In the genomic region with DNA sequence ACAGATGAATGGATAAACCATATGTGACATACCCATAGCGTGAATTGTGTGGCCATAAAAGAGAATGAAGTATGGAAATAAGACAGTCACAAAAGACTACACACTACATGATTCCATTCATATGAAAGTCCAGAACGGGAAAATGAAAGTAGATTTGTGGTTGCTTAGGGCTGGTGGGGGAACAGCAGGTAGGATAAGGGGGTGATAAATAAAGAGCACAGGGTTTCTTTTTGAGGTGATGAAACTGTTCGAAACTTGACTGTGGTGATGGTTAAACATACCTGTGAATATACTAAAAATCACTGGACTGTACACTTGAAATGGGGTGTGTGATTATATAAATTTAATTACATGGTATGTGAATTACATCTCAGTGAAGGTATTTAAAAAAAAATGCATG, we compare ENCODE assay signal across 18 cellular contexts. TPM values are rescaled to one million over a fixed set of nuclear protein-coding genes. Genes with fewer than 3 reads are reported as not detected.
DNase-seq lines count a peak whose midpoint lies in the region; ATAC-seq lines count a peak whose summit lies in the region.
"Had no signal": no experiment of that assay in that cellular context is flagged by ENCODE, and none has a peak within 500 bp of the region (broad histone marks: within the 10 kb centered on the region; RNA-seq: fewer than 3 reads in every experiment).

No MANE protein-coding gene starts in this region.

- peaks cover 66% of the 10 kb centered on the region for H3K4me1 Mint-ChIP-seq in activated naive CD4-positive, alpha-beta T cell treated with anti-CD3 and anti-CD28 coated beads, Interleukin-2, amount 10 ng/mL, durations not matched to agents 7 days and 5 days
- peaks cover 84% of the 10 kb centered on the region for H3K4me1 Mint-ChIP-seq in activated naive CD8-positive, alpha-beta T cell (ENCODE audit: low read depth)
- H3K4me1 Mint-ChIP-seq in stimulated activated naive B cell treated with anti-CD40 and anti-IgM and Interleukin-4, amounts not matched to agents 10 μg/mL and 1 μg/mL and 100 μg/mL, for 72 hours: peaks cover 31 to 75% of the 10 kb centered on the region in 2 donors

- peak overlapping the region; percentile 68 for H3K27ac Mint-ChIP-seq in activated naive CD4-positive, alpha-beta T cell treated with anti-CD3 and anti-CD28 coated beads, Interleukin-2, amount 10 ng/mL, durations not matched to agents 7 days and 5 days
- H3K27ac Mint-ChIP-seq in activated naive CD8-positive, alpha-beta T cell: peak overlapping the region; percentile 74
- peak overlapping the region; percentile 1 for H3K27ac Mint-ChIP-seq in stimulated activated naive B cell treated with anti-CD40 and anti-IgM and Interleukin-4, amounts not matched to agents 10 μg/mL and 1 μg/mL and 100 μg/mL, for 72 hours

- H3K36me3 Mint-ChIP-seq in activated naive CD4-positive, alpha-beta T cell treated with anti-CD3 and anti-CD28 coated beads, Interleukin-2, amount 10 ng/mL, durations not matched to agents 7 days and 5 days: peaks cover 89% of the 10 kb centered on the region
- H3K36me3 Mint-ChIP-seq in activated naive CD8-positive, alpha-beta T cell: peaks cover 35% of the 10 kb centered on the region
- H3K36me3 Mint-ChIP-seq in stimulated activated naive B cell treated with anti-CD40 and anti-IgM and Interleukin-4, amounts not matched to agents 10 μg/mL and 1 μg/mL and 100 μg/mL, for 72 hours: peaks cover 56 to 76% of the 10 kb centered on the region in 2 donors

- ATAC-seq in GM18868 (IDR thresholded peaks at IDR 0.05; ENCODE audit: unreplicated experiment): peak; percentile 58
- ATAC-seq in stimulated activated naive B cell treated with anti-CD40 and anti-IgM and Interleukin-4, amounts not matched to agents 10 μg/mL and 1 μg/mL and 100 μg/mL, for 72 hours (replicated peaks): no peak
- ATAC-seq: HCT116, Right ventricle myocardium inferior had no signal

- CTCF ChIA-PET in activated naive CD4-positive, alpha-beta T cell treated with anti-CD3 and anti-CD28 coated beads, Interleukin-2, amount 10 ng/mL, durations not matched to agents 7 days and 5 days (lab: Charles Lee): no interaction called here

- DNase-seq in activated naive CD4-positive, alpha-beta T cell treated with anti-CD3 and anti-CD28 coated beads, Interleukin-2, amount 10 ng/mL, durations not matched to agents 7 days and 5 days: no peak
- no peak for DNase-seq in activated naive CD4-positive, alpha-beta T cell treated with Interleukin-2 at 50 U/mL for 16 hours
- no peak for DNase-seq in stimulated activated naive B cell treated with anti-CD40 and anti-IgM and Interleukin-4, amounts not matched to agents 10 μg/mL and 1 μg/mL and 100 μg/mL, for 72 hours
- no peak for DNase-seq in DMS153 (lab: John Stamatoyannopoulos, UW)
- DNase-seq in A172 (ENCODE audit: low spot score): no peak
- DNase-seq: DMS79 treated with DMSO at 0.1 percent for 48 hours; KBM-7; NCI-H1105; NCI-H2081; NCI-H2171 treated with DMSO at 0.1 percent for 48 hours; NCI-H446 treated with DMSO at 0.1 percent for 48 hours; NCI-H69; NK-92 treated with Interleukin-12 subunit alpha and Interleukin-12 subunit beta, amount 100 ng/mL, for 24 hours; Peyer's patch had no signal

- H3K4me3 Mint-ChIP-seq in activated naive CD4-positive, alpha-beta T cell treated with anti-CD3 and anti-CD28 coated beads, Interleukin-2, amount 10 ng/mL, durations not matched to agents 7 days and 5 days: no peak overlapping the region
- no peak overlapping the region for H3K4me3 Mint-ChIP-seq in activated naive CD8-positive, alpha-beta T cell
- H3K4me3 Mint-ChIP-seq in stimulated activated naive B cell treated with anti-CD40 and anti-IgM and Interleukin-4, amounts not matched to agents 10 μg/mL and 1 μg/mL and 100 μg/mL, for 72 hours: no peak overlapping the region

- H3K27me3 Mint-ChIP-seq in activated naive CD4-positive, alpha-beta T cell treated with anti-CD3 and anti-CD28 coated beads, Interleukin-2, amount 10 ng/mL, durations not matched to agents 7 days and 5 days: no peaks in the 10 kb centered on the region
- no peaks in the 10 kb centered on the region for H3K27me3 Mint-ChIP-seq in activated naive CD8-positive, alpha-beta T cell
- H3K27me3 Mint-ChIP-seq in stimulated activated naive B cell treated with anti-CD40 and anti-IgM and Interleukin-4, amounts not matched to agents 10 μg/mL and 1 μg/mL and 100 μg/mL, for 72 hours: no peaks in the 10 kb centered on the region

- H3K9me3 Mint-ChIP-seq in activated naive CD4-positive, alpha-beta T cell treated with anti-CD3 and anti-CD28 coated beads, Interleukin-2, amount 10 ng/mL, durations not matched to agents 7 days and 5 days: peaks cover 29% of the 10 kb centered on the region
- H3K9me3 Mint-ChIP-seq in activated naive CD8-positive, alpha-beta T cell (ENCODE audit: low read depth): peaks cover 7% of the 10 kb centered on the region
- peaks cover 9 to 12% of the 10 kb centered on the region in 2 donors for H3K9me3 Mint-ChIP-seq in stimulated activated naive B cell treated with anti-CD40 and anti-IgM and Interleukin-4, amounts not matched to agents 10 μg/mL and 1 μg/mL and 100 μg/mL, for 72 hours

RNA-seq across cellular contexts. Expression of gene TMEM123, which starts 16.9 kb away (rescaled TPM):
- 93.3 and 123 TPM in 2 replicates for total RNA-seq in A172 (2014; rRNA removed; shearing (Covaris generic))

Comparison
In these comparisons a context has a peak if more than half of its experiments do, and no peak if none do; other contexts are left out.
1. H3K27ac Mint-ChIP-seq: peak in every context shown above with its lines; median percentile 74 in activated naive CD8-positive, alpha-beta T cell; 68 in activated naive CD4-positive, alpha-beta T cell treated with anti-CD3 and anti-CD28 coated beads, Interleukin-2, amount 10 ng/mL, durations not matched to agents 7 days and 5 days; 1 in stimulated activated naive B cell treated with anti-CD40 and anti-IgM and Interleukin-4, amounts not matched to agents 10 μg/mL and 1 μg/mL and 100 μg/mL, for 72 hours.